9 cellular contexts compared by ENCODE assay signal in the genomic region with DNA sequence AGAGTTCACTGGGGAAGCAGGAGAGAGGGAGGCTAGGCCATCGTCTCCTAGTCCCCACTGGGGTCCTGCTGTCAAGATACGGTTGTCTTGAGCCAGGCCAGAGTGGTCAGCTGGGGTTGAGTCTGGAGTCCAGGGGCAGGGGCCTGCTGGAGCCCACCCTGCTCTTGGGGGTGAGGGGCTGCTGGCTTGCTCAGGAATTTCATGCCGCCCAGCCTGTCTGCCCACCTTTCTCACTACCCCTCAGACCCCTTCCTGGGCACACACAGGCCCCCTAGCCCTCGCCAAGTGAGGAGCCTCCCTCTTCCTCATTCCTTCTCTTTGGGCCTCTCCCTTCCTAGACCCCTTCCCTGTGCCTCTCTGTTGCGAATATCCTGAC. TPM values are rescaled to one million over a fixed set of nuclear protein-coding genes. Genes with fewer than 3 reads are reported as not detected.
DNase-seq lines count a peak whose midpoint lies in the region; ATAC-seq and TF ChIP-seq lines count a peak whose summit lies in the region.
"Had no signal": no experiment of that assay in that cellular context is flagged by ENCODE, and none has a peak within 500 bp of the region (broad histone marks: within the 10 kb centered on the region; RNA-seq: fewer than 3 reads in every experiment).

No MANE protein-coding gene starts in this region.

- peaks cover 54% of the 10 kb centered on the region for H3K4me1 Mint-ChIP-seq in CD8-positive, alpha-beta T cell (ENCODE audit: low read depth)

- no peaks in the 10 kb centered on the region for H4K20me1 ChIP-seq in OCI-LY1 (ENCODE audit: insufficient read depth, low read length)

- no peak for DNase-seq in CD8-positive, alpha-beta T cell
- DNase-seq in GDM1 (lab: John Stamatoyannopoulos, UW): no peak
- no peak for DNase-seq in SHP77 (lab: John Stamatoyannopoulos, UW)
- DNase-seq in 8988T: no peak
- DNase-seq: NCI-H1105 had no signal

- no peaks in the 10 kb centered on the region for H3F3A ChIP-seq in OCI-LY1 (ENCODE audit: insufficient read depth, low read length)

- peak overlapping the region; percentile 93 for H3K4me3 Mint-ChIP-seq in CD8-positive, alpha-beta T cell

- ATAC-seq in CD8-positive, alpha-beta T cell: no peak
- no peak for ATAC-seq in GM21528 (IDR thresholded peaks at IDR 0.05; ENCODE audit: low FRiP score, unreplicated experiment)

- H2AFZ ChIP-seq in OCI-LY1 (ENCODE audit: low read length): no peak overlapping the region

- H3K79me2 ChIP-seq in OCI-LY1 (ENCODE audit: insufficient read depth, low read length): peaks cover 11% of the 10 kb centered on the region; the same call in 1 of the 2 replicates

- no peaks in the 10 kb centered on the region for H3K27me3 ChIP-seq in CD8-positive, alpha-beta T cell (ENCODE audit: insufficient read depth, low read length)
- H3K27me3 ChIP-seq in OCI-LY1 (ENCODE audit: insufficient read depth, low read length): no peaks in the 10 kb centered on the region
- no peaks in the 10 kb centered on the region for H3K27me3 ChIP-seq in ectodermal cell (ENCODE audit: control insufficient read depth, insufficient read depth, low read length, poor library complexity, severe bottlenecking)
- H3K27me3 ChIP-seq in neutrophil: no peaks in the 10 kb centered on the region

- no peak for TF ChIP-seq CTCF in CD8-positive, alpha-beta T cell (IDR thresholded peaks at IDR 0.05)
- no peak for TF ChIP-seq CTCF in OCI-LY1 (IDR thresholded peaks at IDR 0.05; ENCODE audit: low read length)
- TF ChIP-seq CTCF in neutrophil (IDR thresholded peaks at IDR 0.05): no peak

- H3K9me3 ChIP-seq in CD8-positive, alpha-beta T cell (ENCODE audit: low read length): no peaks in the 10 kb centered on the region
- H3K9me3 ChIP-seq in OCI-LY1 (ENCODE audit: low read length): no peaks in the 10 kb centered on the region
- no peaks in the 10 kb centered on the region for H3K9me3 ChIP-seq in ectodermal cell (ENCODE audit: control insufficient read depth, low read length)
- H3K9me3 ChIP-seq in neutrophil: no peaks in the 10 kb centered on the region

- intact Hi-C loops in CD8-positive, alpha-beta T cell (cut with DNase I, micrococcal nuclease): loop anchor here in 1 of 2 experiments (5.0 kb wide), 1 partner anchor 450 kb away; a partner anchor contains a TSS

- no peaks in the 10 kb centered on the region for H3K9me2 ChIP-seq in OCI-LY1 (ENCODE audit: low read depth, low read length)

- H3K9me3 Mint-ChIP-seq in CD8-positive, alpha-beta T cell: no peaks in the 10 kb centered on the region

- H3K27me3 Mint-ChIP-seq in CD8-positive, alpha-beta T cell (ENCODE audit: low read depth): no peaks in the 10 kb centered on the region

- H3K4me1 ChIP-seq in CD8-positive, alpha-beta T cell (ENCODE audit: insufficient read depth, low read length): peaks cover 52% of the 10 kb centered on the region
- H3K4me1 ChIP-seq in OCI-LY1 (ENCODE audit: insufficient read depth, low read length, severe bottlenecking): peaks cover 72% of the 10 kb centered on the region
- H3K4me1 ChIP-seq in ectodermal cell (ENCODE audit: control insufficient read depth, insufficient read depth, low read length): peaks cover 57% of the 10 kb centered on the region
- peaks cover 40 to 41% of the 10 kb centered on the region in 2 experiments for H3K4me1 ChIP-seq in neutrophil (ENCODE audit: control insufficient read depth in 1 of 2, insufficient read depth in 1 of 2, low read depth in 1 of 2, low read length in 1 of 2)

- no peak overlapping the region for H3K27ac ChIP-seq in CD8-positive, alpha-beta T cell (ENCODE audit: low read depth, low read length)
- H3K27ac ChIP-seq in OCI-LY1 (ENCODE audit: low read depth, low read length, poor library complexity, severe bottlenecking) (no peak overlapping the region), ectodermal cell (ENCODE audit: insufficient read depth, low read depth, low read length, poor library complexity, severe bottlenecking) (no peak overlapping the region), neutrophil (peak overlapping the region; percentile 88)

- no peak overlapping the region for H3K4me3 ChIP-seq in CD8-positive, alpha-beta T cell (ENCODE audit: low read depth, low read length)
- peak overlapping the region; percentile 85 for H3K4me3 ChIP-seq in OCI-LY1 (ENCODE audit: low read depth, low read length, poor library complexity, severe bottlenecking)
- peak overlapping the region; percentile 70 for H3K4me3 ChIP-seq in ectodermal cell (ENCODE audit: insufficient read depth, low read depth, low read length)
- H3K4me3 ChIP-seq in neutrophil (ENCODE audit: low read depth in 1 of 2, low read length in 1 of 2): peak overlapping the region; percentile 86

- 79 to 83% methylated on average over 5 of the region's 5 CpGs for WGBS in ectodermal cell, 2 experiments

- peak overlapping the region; percentile 86 for H3K27ac Mint-ChIP-seq in CD8-positive, alpha-beta T cell

- peak overlapping the region; percentile 98 for H3K4me2 ChIP-seq in OCI-LY1 (ENCODE audit: low read length)

- H3K36me3 ChIP-seq in CD8-positive, alpha-beta T cell (ENCODE audit: insufficient read depth, low read length): no peaks in the 10 kb centered on the region
- peaks cover 32% of the 10 kb centered on the region for H3K36me3 ChIP-seq in OCI-LY1 (ENCODE audit: insufficient read depth, low read length)
- peaks cover 4% of the 10 kb centered on the region for H3K36me3 ChIP-seq in ectodermal cell (ENCODE audit: control insufficient read depth, insufficient read depth, low read length)
- no peaks in the 10 kb centered on the region for H3K36me3 ChIP-seq in neutrophil

- CTCF ChIA-PET in CD8-positive, alpha-beta T cell (lab: Charles Lee): interaction anchor here (1.4 to 5.8 kb wide), 4 partner anchors 17 to 153 kb away, joined by 5 to 53 read pairs (median 6); no protein-coding TSS in a partner anchor

- POLR2A ChIA-PET in CD8-positive, alpha-beta T cell (lab: Charles Lee): interaction anchor here (3.6 kb wide), 1 partner anchor 192 kb away, joined by 31 read pairs; a partner anchor contains a TSS

- H3K36me3 Mint-ChIP-seq in CD8-positive, alpha-beta T cell: peaks cover 17% of the 10 kb centered on the region

- H3K9ac ChIP-seq in OCI-LY1 (ENCODE audit: low read length): peak overlapping the region; percentile 48; the same call in 1 of the 2 replicates

RNA-seq across cellular contexts. Expression of a gene that starts 1.3 kb away (rescaled TPM):
- 10 to 100 TPM; 21.4 to 21.8 TPM for total RNA-seq in CD8-positive, alpha-beta T cell
- 79.6 TPM for polyA plus RNA-seq in ectodermal cell (2013, experiment 1 of 4)
- 80.0 TPM for polyA plus RNA-seq in ectodermal cell (2013, experiment 2 of 4)
- polyA plus RNA-seq in ectodermal cell (2013, experiment 3 of 4): 53.4 TPM
- polyA plus RNA-seq in ectodermal cell (2013, experiment 4 of 4): 55.0 TPM

RNA-seq across cellular contexts. Expression of a gene that starts 8.4 kb away (rescaled TPM):
- total RNA-seq in CD8-positive, alpha-beta T cell: not detected
- polyA plus RNA-seq in ectodermal cell (2013, experiment 1 of 4): 2.9 TPM
- polyA plus RNA-seq in ectodermal cell (2013, experiment 2 of 4): 3.4 TPM
- 3.6 TPM for polyA plus RNA-seq in ectodermal cell (2013, experiment 3 of 4)
- polyA plus RNA-seq in ectodermal cell (2013, experiment 4 of 4): 4.9 TPM

RNA-seq across cellular contexts. Expression of a gene that starts 21.1 kb away (rescaled TPM):
- total RNA-seq in CD8-positive, alpha-beta T cell: 10 to 100 TPM; 90.7 to 95.2 TPM
- polyA plus RNA-seq in ectodermal cell (2013, experiment 1 of 4): 65.6 TPM
- polyA plus RNA-seq in ectodermal cell (2013, experiment 2 of 4): 61.0 TPM
- polyA plus RNA-seq in ectodermal cell (2013, experiment 3 of 4): 46.6 TPM
- 64.9 TPM for polyA plus RNA-seq in ectodermal cell (2013, experiment 4 of 4)

RNA-seq across cellular contexts. Expression of a gene that starts 39.6 kb away (rescaled TPM):
- total RNA-seq in CD8-positive, alpha-beta T cell: under 1 TPM; 0.06 to 0.08 TPM
- 6.3 TPM for polyA plus RNA-seq in ectodermal cell (2013, experiment 1 of 4)
- 6.1 TPM for polyA plus RNA-seq in ectodermal cell (2013, experiment 2 of 4)
- polyA plus RNA-seq in ectodermal cell (2013, experiment 3 of 4): 6.8 TPM
- 6.9 TPM for polyA plus RNA-seq in ectodermal cell (2013, experiment 4 of 4)

RNA-seq across cellular contexts. Expression of a gene that starts 48.4 kb away (rescaled TPM):
- total RNA-seq in CD8-positive, alpha-beta T cell: 10 to 100 TPM; 29.9 to 30.8 TPM
- polyA plus RNA-seq in ectodermal cell (2013, experiment 1 of 4): 95.1 TPM
- 95.9 TPM for polyA plus RNA-seq in ectodermal cell (2013, experiment 2 of 4)
- 78.6 TPM for polyA plus RNA-seq in ectodermal cell (2013, experiment 3 of 4)
- polyA plus RNA-seq in ectodermal cell (2013, experiment 4 of 4): 82.2 TPM
